ENCODE assay signal across 36 cellular contexts in genomic region chr16:83538707-83539106, GRCh38.
"Had no signal": no experiment of that assay in that cellular context is flagged by ENCODE, and none has a peak within 500 bp of the region (broad histone marks: within the 10 kb centered on the region; RNA-seq: fewer than 3 reads in every experiment).

No MANE protein-coding gene starts in this region.

- H3K36me3 ChIP-seq: MG63 had no signal

- DNase-seq: Karpas-422, Kasumi-1, MG63, MM.1S, MV-4-11, NCI-H1048, NCI-H1092, NCI-H1092 treated with DMSO at 0.1 percent for 48 hours, NCI-H1105, NCI-H1105 treated with DMSO at 0.1 percent for 48 hours, NCI-H1417, NCI-H1417 treated with DMSO at 0.1 percent for 48 hours, NCI-H1436, NCI-H1436 treated with DMSO at 0.1 percent for 48 hours, NCI-H146, NCI-H1694, NCI-H1694 treated with DMSO at 0.1 percent for 48 hours, NCI-H187, NCI-H187 treated with DMSO at 0.1 percent for 48 hours, NCI-H1930, NCI-H2029, NCI-H2029 treated with DMSO at 0.1 percent for 48 hours, NCI-H2081, NCI-H2081 treated with DMSO at 0.1 percent for 48 hours, NCI-H2107, NCI-H2171, NCI-H2171 treated with DMSO at 0.1 percent for 48 hours, NCI-H2227 treated with DMSO at 0.1 percent for 48 hours, NCI-H226, NCI-H345, NCI-H446, NCI-H446 treated with DMSO at 0.1 percent for 48 hours, NCI-H510A, NCI-H510A treated with DMSO at 0.1 percent for 48 hours, NCI-H524, NCI-H524 treated with DMSO at 0.1 percent for 48 hours had no signal

- H3K9me3 ChIP-seq: MG63 had no signal

- H3K4me3 ChIP-seq: MG63 had no signal

- H3K27me3 ChIP-seq: MG63 had no signal
